In the genomic region with DNA sequence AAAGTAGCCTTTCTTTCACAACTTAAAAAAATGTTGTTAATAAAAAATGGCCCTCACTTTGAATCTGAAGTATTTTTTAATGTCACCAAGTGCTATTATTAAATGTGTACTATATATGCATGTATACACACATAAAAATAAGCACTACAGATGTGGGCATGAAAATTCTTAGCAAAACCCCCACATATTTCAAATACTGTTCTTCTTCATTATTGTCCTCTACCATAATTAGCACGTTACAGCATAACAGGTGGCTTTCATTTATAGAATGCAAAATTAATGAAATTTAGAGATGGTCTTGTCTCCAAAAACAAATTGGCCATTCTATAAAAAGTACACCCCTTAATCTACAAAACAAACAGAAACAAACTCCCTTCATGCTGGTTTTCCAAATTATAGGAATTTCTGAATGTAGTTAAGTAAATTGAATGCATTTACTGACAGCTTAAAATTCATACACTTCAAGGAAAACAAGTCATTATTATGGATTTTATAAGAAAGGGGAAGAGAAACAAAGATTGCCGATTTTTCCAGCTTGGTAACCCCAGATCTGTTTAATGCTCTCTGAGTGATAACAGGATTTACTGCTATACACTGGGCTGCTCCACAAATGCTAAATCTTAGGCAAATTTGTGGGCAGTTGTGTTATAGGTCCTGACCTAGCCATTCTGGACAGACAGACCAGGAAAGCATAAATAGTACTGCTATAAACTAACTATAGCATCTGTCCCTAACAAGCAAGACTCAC, we compare ENCODE assay signal across 17 cellular contexts.
DNase-seq lines count a peak whose midpoint lies in the region; ATAC-seq, FAIRE-seq and TF ChIP-seq lines count a peak whose summit lies in the region.
"Had no signal": no experiment of that assay in that cellular context is flagged by ENCODE, and none has a peak within 500 bp of the region (broad histone marks: within the 10 kb centered on the region; RNA-seq: fewer than 3 reads in every experiment).

No MANE protein-coding gene starts in this region.

- no peaks in the 10 kb centered on the region for H3K9me3 Mint-ChIP-seq in activated CD8-positive, alpha-beta memory T cell treated with anti-CD3 and anti-CD28 coated beads, Interleukin-2, amount 10 ng/mL, durations not matched to agents 7 days and 5 days (ENCODE audit: low read depth)
- no peaks in the 10 kb centered on the region for H3K9me3 Mint-ChIP-seq in stimulated activated memory B cell treated with anti-CD40 and anti-IgM and Interleukin-4, amounts not matched to agents 10 μg/mL and 1 μg/mL and 100 μg/mL, for 72 hours
- H3K9me3 Mint-ChIP-seq: activated naive CD4-positive, alpha-beta T cell treated with anti-CD3 and anti-CD28 coated beads, Interleukin-2, amount 10 ng/mL, durations not matched to agents 7 days and 5 days; dendritic cell treated with granulocyte-macrophage colony-stimulating factor and Interleukin-4, amounts not matched to agents 40 ng/mL and 50 ng/mL, for 4 days had no signal

- H3K4me3 Mint-ChIP-seq in activated CD8-positive, alpha-beta memory T cell treated with anti-CD3 and anti-CD28 coated beads, Interleukin-2, amount 10 ng/mL, durations not matched to agents 7 days and 5 days: no peak overlapping the region
- no peak overlapping the region for H3K4me3 Mint-ChIP-seq in stimulated activated memory B cell treated with anti-CD40 and anti-IgM and Interleukin-4, amounts not matched to agents 10 μg/mL and 1 μg/mL and 100 μg/mL, for 72 hours
- H3K4me3 Mint-ChIP-seq: activated naive CD4-positive, alpha-beta T cell treated with anti-CD3 and anti-CD28 coated beads, Interleukin-2, amount 10 ng/mL, durations not matched to agents 7 days and 5 days; dendritic cell treated with granulocyte-macrophage colony-stimulating factor and Interleukin-4, amounts not matched to agents 40 ng/mL and 50 ng/mL, for 4 days had no signal

- dilution Hi-C loops in keratinocyte (cut with MboI; ENCODE audit: extremely low pct_ligation_motif_present, low sequenced_read_pairs): no loop called here

- peak overlapping the region; percentile 89 for H3K27ac ChIP-seq in ACC112 (ENCODE audit: low read depth, low read length)
- H3K27ac ChIP-seq in Karpas-422 (ENCODE audit: low read length): peak overlapping the region; percentile 12; the same call in 1 of the 2 replicates
- peak overlapping the region; percentile 44 for H3K27ac ChIP-seq in keratinocyte (ENCODE audit: control insufficient read depth, insufficient read depth, low read length)

- no peaks in the 10 kb centered on the region for H3K9me2 ChIP-seq in Karpas-422 (replicated peaks; ENCODE audit: insufficient read depth, low read length)

- peak overlapping the region; percentile 62 for H3K4me3 ChIP-seq in ACC112 (ENCODE audit: low read depth, low read length)
- H3K4me3 ChIP-seq in Karpas-422 (ENCODE audit: low read length): peak overlapping the region; percentile 16; the same call in 1 of the 2 replicates
- H3K4me3 ChIP-seq in adipocyte (ENCODE audit: low read length): peak overlapping the region; percentile 68
- peak overlapping the region in 2 of 3 experiments; percentile 35 to 65 for H3K4me3 ChIP-seq in keratinocyte (ENCODE audit: control insufficient read depth in 2 of 3, extremely low read depth in 1 of 3, insufficient read depth in 2 of 3, low read depth in 1 of 3, low read length in 3 of 3)
- H3K4me3 ChIP-seq: tibial nerve had no signal

- H3K79me2 ChIP-seq in ACC112 (ENCODE audit: control insufficient read depth, insufficient read depth, low read length, unreplicated experiment) (peaks cover 62% of the 10 kb centered on the region), Karpas-422 (ENCODE audit: low read length) (no peaks in the 10 kb centered on the region), keratinocyte (ENCODE audit: control insufficient read depth, insufficient read depth, low read length) (peaks cover 78% of the 10 kb centered on the region)

- H2AFZ ChIP-seq in ACC112 (ENCODE audit: low read length, unreplicated experiment) (no peak overlapping the region), Karpas-422 (ENCODE audit: low read length) (no peak overlapping the region), keratinocyte (ENCODE audit: control insufficient read depth, low read length) (no peak overlapping the region)

- FAIRE-seq in keratinocyte (lab: Jason Lieb, UNC): no peak

- no peaks in the 10 kb centered on the region for H3K27me3 ChIP-seq in ACC112 (ENCODE audit: insufficient read depth, low read length)
- H3K27me3 ChIP-seq in Karpas-422 (ENCODE audit: low read length): no peaks in the 10 kb centered on the region
- H3K27me3 ChIP-seq in adipocyte (replicated peaks; ENCODE audit: control insufficient read depth, insufficient read depth, low read length): no peaks in the 10 kb centered on the region
- no peaks in the 10 kb centered on the region for H3K27me3 ChIP-seq in keratinocyte (ENCODE audit: control insufficient read depth, extremely low read depth, insufficient read depth, low read length)
- H3K27me3 ChIP-seq: tibial nerve had no signal

- H3K9me3 ChIP-seq in Karpas-422 (ENCODE audit: low read length) (no peaks in the 10 kb centered on the region), adipocyte (ENCODE audit: control insufficient read depth, low read length) (no peaks in the 10 kb centered on the region), keratinocyte (ENCODE audit: control insufficient read depth, low read depth, low read length) (no peaks in the 10 kb centered on the region)
- H3K9me3 ChIP-seq: tibial nerve had no signal

- TF ChIP-seq CTCF in keratinocyte (optimal IDR thresholded peaks at IDR 0.05 in 1 of 3, IDR thresholded peaks at IDR 0.05 in 1 of 3, conservative IDR thresholded peaks at IDR 0.05 in 1 of 3; ENCODE audit: extremely low read depth in 1 of 3, insufficient read depth in 2 of 3, low read length in 3 of 3): no peak

- H3K4me1 Mint-ChIP-seq in activated CD8-positive, alpha-beta memory T cell treated with anti-CD3 and anti-CD28 coated beads, Interleukin-2, amount 10 ng/mL, durations not matched to agents 7 days and 5 days: peaks cover 32% of the 10 kb centered on the region
- H3K4me1 Mint-ChIP-seq in stimulated activated memory B cell treated with anti-CD40 and anti-IgM and Interleukin-4, amounts not matched to agents 10 μg/mL and 1 μg/mL and 100 μg/mL, for 72 hours: peaks cover 9% of the 10 kb centered on the region

- H3K36me3 ChIP-seq in ACC112 (ENCODE audit: insufficient read depth, low read length): no peaks in the 10 kb centered on the region
- H3K36me3 ChIP-seq in Karpas-422 (ENCODE audit: insufficient read depth, low read length): no peaks in the 10 kb centered on the region
- no peaks in the 10 kb centered on the region for H3K36me3 ChIP-seq in adipocyte (ENCODE audit: control insufficient read depth, insufficient read depth, low read length, severe bottlenecking)
- H3K36me3 ChIP-seq in keratinocyte (ENCODE audit: control insufficient read depth in 2 of 2, extremely low read depth in 1 of 2, insufficient read depth in 2 of 2, low read length in 2 of 2): no peaks in the 10 kb centered on the region
- H3K36me3 ChIP-seq: tibial nerve had no signal

- H3K27me3 Mint-ChIP-seq in activated CD8-positive, alpha-beta memory T cell treated with anti-CD3 and anti-CD28 coated beads, Interleukin-2, amount 10 ng/mL, durations not matched to agents 7 days and 5 days: peaks cover 14% of the 10 kb centered on the region
- peaks cover 49% of the 10 kb centered on the region for H3K27me3 Mint-ChIP-seq in stimulated activated memory B cell treated with anti-CD40 and anti-IgM and Interleukin-4, amounts not matched to agents 10 μg/mL and 1 μg/mL and 100 μg/mL, for 72 hours
- H3K27me3 Mint-ChIP-seq: activated naive CD4-positive, alpha-beta T cell treated with anti-CD3 and anti-CD28 coated beads, Interleukin-2, amount 10 ng/mL, durations not matched to agents 7 days and 5 days; dendritic cell treated with granulocyte-macrophage colony-stimulating factor and Interleukin-4, amounts not matched to agents 40 ng/mL and 50 ng/mL, for 4 days had no signal

- H4K20me1 ChIP-seq in Karpas-422 (ENCODE audit: insufficient read depth, low read depth, low read length) (peaks cover 70% of the 10 kb centered on the region), keratinocyte (ENCODE audit: control insufficient read depth, extremely low read depth, insufficient read depth, low read length) (peaks cover 8% of the 10 kb centered on the region)

- peaks cover 66% of the 10 kb centered on the region for H3K4me1 ChIP-seq in ACC112 (ENCODE audit: control insufficient read depth, insufficient read depth, low read length, unreplicated experiment)
- H3K4me1 ChIP-seq in Karpas-422 (ENCODE audit: low read length): peaks cover 62% of the 10 kb centered on the region
- H3K4me1 ChIP-seq in adipocyte (ENCODE audit: control insufficient read depth, insufficient read depth, low read length): peaks cover 73% of the 10 kb centered on the region
- peaks cover 35% of the 10 kb centered on the region for H3K4me1 ChIP-seq in keratinocyte (ENCODE audit: control insufficient read depth, extremely low read depth, insufficient read depth, low read length)

- peak; percentile 69 for DNase-seq in Karpas-422
- no peak for DNase-seq in adipocyte (ENCODE audit: low read depth)
- DNase-seq in keratinocyte (ENCODE audit: low read depth, low spot score): no peak
- DNase-seq in activated CD8-positive, alpha-beta memory T cell treated with anti-CD3 and anti-CD28 coated beads, Interleukin-2, amount 10 ng/mL, durations not matched to agents 7 days and 5 days: no peak
- DNase-seq in activated CD4-positive, CD25-positive, alpha-beta regulatory T cell (lab: John Stamatoyannopoulos, UW): no peak
- DNase-seq: activated naive CD4-positive, alpha-beta T cell treated with anti-CD3 and anti-CD28 coated beads, Interleukin-2, amount 10 ng/mL, durations not matched to agents 7 days and 5 days; AML-193; DMS79; NCI-H1694; NCI-H524 treated with DMSO at 0.1 percent for 48 hours; posterior cingulate gyrus; SIG-M5 had no signal

- no peak overlapping the region for H3K27ac Mint-ChIP-seq in activated CD8-positive, alpha-beta memory T cell treated with anti-CD3 and anti-CD28 coated beads, Interleukin-2, amount 10 ng/mL, durations not matched to agents 7 days and 5 days
- no peak overlapping the region for H3K27ac Mint-ChIP-seq in stimulated activated memory B cell treated with anti-CD40 and anti-IgM and Interleukin-4, amounts not matched to agents 10 μg/mL and 1 μg/mL and 100 μg/mL, for 72 hours
- H3K27ac Mint-ChIP-seq: activated naive CD4-positive, alpha-beta T cell treated with anti-CD3 and anti-CD28 coated beads, Interleukin-2, amount 10 ng/mL, durations not matched to agents 7 days and 5 days had no signal

- H3K4me2 ChIP-seq in Karpas-422 (ENCODE audit: low read depth, low read length, poor library complexity, severe bottlenecking) (peak overlapping the region; percentile 54), keratinocyte (ENCODE audit: control insufficient read depth, extremely low read depth, insufficient read depth, low read depth, low read length) (peak overlapping the region; percentile 89)

- H3K9ac ChIP-seq in Karpas-422 (ENCODE audit: low read length) (no peak overlapping the region), adipocyte (ENCODE audit: low read length) (no peak overlapping the region), keratinocyte (ENCODE audit: control insufficient read depth, extremely low read depth, insufficient read depth, low read length) (peak overlapping the region; percentile 22)

- no peak for ATAC-seq in activated CD8-positive, alpha-beta memory T cell treated with anti-CD3 and anti-CD28 coated beads, Interleukin-2, amount 10 ng/mL, durations not matched to agents 7 days and 5 days
- no peak for ATAC-seq in HG02885 (IDR thresholded peaks at IDR 0.05; ENCODE audit: poor library complexity, unreplicated experiment)
- ATAC-seq in stimulated activated memory B cell treated with anti-CD40 and anti-IgM and Interleukin-4, amounts not matched to agents 10 μg/mL and 1 μg/mL and 100 μg/mL, for 72 hours: no peak

- no peaks in the 10 kb centered on the region for H3K9me1 ChIP-seq in keratinocyte (ENCODE audit: control insufficient read depth, extremely low read depth, insufficient read depth, low read length)

- no peaks in the 10 kb centered on the region for H3K36me3 Mint-ChIP-seq in activated CD8-positive, alpha-beta memory T cell treated with anti-CD3 and anti-CD28 coated beads, Interleukin-2, amount 10 ng/mL, durations not matched to agents 7 days and 5 days
- H3K36me3 Mint-ChIP-seq in stimulated activated memory B cell treated with anti-CD40 and anti-IgM and Interleukin-4, amounts not matched to agents 10 μg/mL and 1 μg/mL and 100 μg/mL, for 72 hours: no peaks in the 10 kb centered on the region

- CTCF ChIA-PET in activated CD8-positive, alpha-beta memory T cell treated with anti-CD3 and anti-CD28 coated beads, Interleukin-2, amount 10 ng/mL, durations not matched to agents 7 days and 5 days (lab: Charles Lee): no interaction called here

Comparison
In these comparisons a context has a peak if more than half of its experiments do, and no peak if none do; other contexts are left out.
1. H3K27ac ChIP-seq: peak in every context shown above with its lines; median percentile 89 in ACC112; 44 in keratinocyte; 12 in Karpas-422.
2. H3K4me3 ChIP-seq: peak in every context shown above with its lines; median percentile 68 in adipocyte; 62 in ACC112; 50 in keratinocyte; 16 in Karpas-422.